Comparison of ENCODE assay signal across 11 cellular contexts in genomic region chr4:148795156-148795864, GRCh38.
DNase-seq lines count a peak whose midpoint lies in the region; ATAC-seq and TF ChIP-seq lines count a peak whose summit lies in the region.
"Had no signal": no experiment of that assay in that cellular context is flagged by ENCODE, and none has a peak within 500 bp of the region (broad histone marks: within the 10 kb centered on the region; RNA-seq: fewer than 3 reads in every experiment).

No MANE protein-coding gene starts in this region.

- BruUV-seq in HCT116 (replicated peaks; lab: Mats Ljungman, UMichigan): no TSS peak

- H3K4me1 Mint-ChIP-seq in activated CD4-positive, alpha-beta T cell treated with anti-CD3 and anti-CD28 coated beads, Interleukin-2, amount 10 ng/mL, durations not matched to agents 24 days and 14 days: no peaks in the 10 kb centered on the region

- no peaks in the 10 kb centered on the region for H3K9me3 Mint-ChIP-seq in activated CD4-positive, alpha-beta T cell treated with anti-CD3 and anti-CD28 coated beads, Interleukin-2, amount 10 ng/mL, durations not matched to agents 24 days and 14 days

- H3K9me3 ChIP-seq in HCT116 (ENCODE audit: control insufficient read depth in 1 of 2, insufficient read depth in 1 of 2, low read depth in 1 of 2, low read length in 2 of 2): no peaks in the 10 kb centered on the region

- RAD21 ChIA-PET in HCT116 (lab: Charles Lee; ENCODE audit: low non-redundant PET in 1 of 2, low total read pairs in 2 of 2, uncharacterized antibody in 2 of 2, unreplicated experiment in 2 of 2): no interaction called here

- no peaks in the 10 kb centered on the region for H3K27me3 ChIP-seq in HCT116 (ENCODE audit: insufficient read depth, low read length)

- H3K27me3 Mint-ChIP-seq in activated CD4-positive, alpha-beta T cell treated with anti-CD3 and anti-CD28 coated beads, Interleukin-2, amount 10 ng/mL, durations not matched to agents 24 days and 14 days: no peaks in the 10 kb centered on the region

- no peak overlapping the region for H2AFZ ChIP-seq in HCT116 (ENCODE audit: low read depth, low read length, poor library complexity, severe bottlenecking)

- H4K20me1 ChIP-seq in HCT116 (ENCODE audit: insufficient read depth): no peaks in the 10 kb centered on the region

- ATAC-seq in HCT116 (peak; percentile 84), GM21717 (IDR thresholded peaks at IDR 0.05; ENCODE audit: unreplicated experiment) (no peak)
- ATAC-seq: Panc1 had no signal

- DNase-seq in HCT116 (ENCODE audit: low read depth, low spot score) (no peak), amniotic epithelial cell (ENCODE audit: low read depth) (peak; percentile 83), hepatic stellate cell (ENCODE audit: low spot score) (peak; percentile 26), pulmonary artery endothelial cell (ENCODE audit: low read depth, low spot score) (peak; percentile 44), HEK293T (ENCODE audit: extremely low spot score) (no peak), activated T-cell treated with anti-CD3 and anti-CD28 coated beads for 4 hours (no peak)
- DNase-seq in activated CD4-positive, alpha-beta T cell treated with anti-CD3 and anti-CD28 coated beads, Interleukin-2, amount 10 ng/mL, durations not matched to agents 24 days and 14 days: no peak
- DNase-seq: C1 segment of cervical spinal cord, hypothalamus had no signal

- POLR2A ChIA-PET in HCT116 (lab: Charles Lee): no interaction called here
- POLR2A ChIA-PET in HEK293T (lab: Yijun Ruan, JAX): no interaction called here

- no peaks in the 10 kb centered on the region for H3K36me3 Mint-ChIP-seq in activated CD4-positive, alpha-beta T cell treated with anti-CD3 and anti-CD28 coated beads, Interleukin-2, amount 10 ng/mL, durations not matched to agents 24 days and 14 days (ENCODE audit: low read depth)

- no peak overlapping the region for H3K4me3 ChIP-seq in HCT116 (replicated peaks in 1 of 2; ENCODE audit: low read depth in 1 of 2, low read length in 2 of 2)

- no peaks in the 10 kb centered on the region for H3K79me2 ChIP-seq in HCT116 (ENCODE audit: insufficient read depth, low read length)

- H3K4me1 ChIP-seq in HCT116 (ENCODE audit: control insufficient read depth in 1 of 2, insufficient read depth in 2 of 2, low read length in 2 of 2): peaks cover 0 to 8% of the 10 kb centered on the region in 2 experiments; a peak in 2 of 4 replicates

- no peak for TF ChIP-seq POLR2A in HCT116 (IDR thresholded peaks at IDR 0.05; ENCODE audit: borderline replicate concordance, extremely low read depth, insufficient read depth, insufficient read length)

- CTCF ChIA-PET in HCT116 (lab: Charles Lee): no interaction called here
- CTCF ChIA-PET in HEK293T (lab: Yijun Ruan, JAX): no interaction called here

- H3K4me3 Mint-ChIP-seq in activated CD4-positive, alpha-beta T cell treated with anti-CD3 and anti-CD28 coated beads, Interleukin-2, amount 10 ng/mL, durations not matched to agents 24 days and 14 days: no peak overlapping the region

- H3K4me2 ChIP-seq in HCT116 (ENCODE audit: low read length): peak overlapping the region; percentile 26

- no peak overlapping the region for H3K9ac ChIP-seq in HCT116 (ENCODE audit: low read length)

- no peaks in the 10 kb centered on the region for H3K9me2 ChIP-seq in HCT116 (ENCODE audit: insufficient read depth)

- TF ChIP-seq RAD21 in HCT116 (IDR thresholded peaks at IDR 0.05; ENCODE audit: low read depth): no peak

- H3K27ac Mint-ChIP-seq in activated CD4-positive, alpha-beta T cell treated with anti-CD3 and anti-CD28 coated beads, Interleukin-2, amount 10 ng/mL, durations not matched to agents 24 days and 14 days: no peak overlapping the region

- no peak for TF ChIP-seq CTCF in HCT116 (IDR thresholded peaks at IDR 0.05 in 2 of 3, conservative IDR thresholded peaks at IDR 0.05 in 1 of 3; ENCODE audit: borderline replicate concordance in 1 of 3, insufficient read depth in 1 of 3, low read depth in 2 of 3, low read length in 2 of 3)

- intact Hi-C loops in HCT116 (cut with micrococcal nuclease): no loop called here
- intact Hi-C loops in activated CD4-positive, alpha-beta T cell treated with anti-CD3 and anti-CD28 coated beads, Interleukin-2, amount 10 ng/mL, durations not matched to agents 24 days and 14 days (cut with micrococcal nuclease): no loop called here

- H3K36me3 ChIP-seq in HCT116 (ENCODE audit: control insufficient read depth in 1 of 2, insufficient read depth in 2 of 2, low read length in 2 of 2): no peaks in the 10 kb centered on the region

- H3K27ac ChIP-seq in HCT116 (ENCODE audit: low read depth, low read length): no peak overlapping the region

TF ChIP-seq in HCT116, 20 proteins besides CTCF, POLR2A, EP300 and RAD21:
- TF ChIP-seq SP1 (IDR thresholded peaks at IDR 0.05; ENCODE audit: low read depth) (no peak), SIN3A (IDR thresholded peaks at IDR 0.05; ENCODE audit: low read depth) (no peak), EZH2 (IDR thresholded peaks at IDR 0.05) (no peak)
TF ChIP-seq in HCT116: peak in this region for 0.

TF ChIP-seq in HEK293T, 16 proteins besides CTCF, POLR2A, EP300 and RAD21:
- no peak for TF ChIP-seq TARDBP (IDR thresholded peaks at IDR 0.05)
- TF ChIP-seq HDGF (IDR thresholded peaks at IDR 0.05; ENCODE audit: borderline replicate concordance): no peak
- no peak for TF ChIP-seq ZNF384 (IDR thresholded peaks at IDR 0.05)
- TF ChIP-seq LEF1 (IDR thresholded peaks at IDR 0.05; ENCODE audit: borderline replicate concordance): no peak
- no peak for TF ChIP-seq FOXK2 (IDR thresholded peaks at IDR 0.05)
- TF ChIP-seq CTBP1 (IDR thresholded peaks at IDR 0.05; ENCODE audit: borderline replicate concordance): no peak
- TF ChIP-seq NFRKB (IDR thresholded peaks at IDR 0.05): no peak
- no peak for TF ChIP-seq FOXM1 (IDR thresholded peaks at IDR 0.05; ENCODE audit: borderline replicate concordance)
- no peak for TF ChIP-seq ARNT (IDR thresholded peaks at IDR 0.05)
- TF ChIP-seq BHLHE40 (IDR thresholded peaks at IDR 0.05; ENCODE audit: borderline replicate concordance): no peak
- no peak for TF ChIP-seq ELF4 (IDR thresholded peaks at IDR 0.05)
- TF ChIP-seq PKNOX1 (IDR thresholded peaks at IDR 0.05): no peak
- TF ChIP-seq L3MBTL2 (conservative IDR thresholded peaks at IDR 0.05): no peak
- TF ChIP-seq FOXA1 (IDR thresholded peaks at IDR 0.05): no peak
- TF ChIP-seq SP1 (IDR thresholded peaks at IDR 0.05): no peak

Comparison
In these comparisons a context has a peak if more than half of its experiments do, and no peak if none do; other contexts are left out.
1. DNase-seq: peak in amniotic epithelial cell (single experiment), hepatic stellate cell (single experiment) and pulmonary artery endothelial cell (single experiment); none in HCT116 (single experiment), HEK293T (single experiment), activated T-cell treated with anti-CD3 and anti-CD28 coated beads for 4 hours (single experiment) and activated CD4-positive, alpha-beta T cell treated with anti-CD3 and anti-CD28 coated beads, Interleukin-2, amount 10 ng/mL, durations not matched to agents 24 days and 14 days (single experiment).